26 cellular contexts compared by ENCODE assay signal in genomic region chr13:92510416-92510815, GRCh38.
A peak's percentile ranks its signal among the peaks of the same experiment; 100 is the strongest.
DNase-seq lines count a peak whose midpoint lies in the region; ATAC-seq, FAIRE-seq and TF ChIP-seq lines count a peak whose summit lies in the region.
"Had no signal": no experiment of that assay in that cellular context is flagged by ENCODE, and none has a peak within 500 bp of the region (broad histone marks: within the 10 kb centered on the region; RNA-seq: fewer than 3 reads in every experiment).

No MANE protein-coding gene starts in this region.

- no peak overlapping the region for H3K4me3 ChIP-seq in right atrium auricular region
- H3K4me3 ChIP-seq: colonic mucosa, GM12878, PC-9, SJSA1 had no signal

- no peak overlapping the region for H3K27ac Mint-ChIP-seq in CD14-positive monocyte
- H3K27ac Mint-ChIP-seq: activated CD4-positive, alpha-beta memory T cell treated with anti-CD3 and anti-CD28 coated beads for 36 hours; activated naive CD4-positive, alpha-beta T cell treated with anti-CD3 and anti-CD28 coated beads, Interleukin-2, amount 10 ng/mL, durations not matched to agents 7 days and 5 days; HFFc6; nephron progenitor cell had no signal

- H3K36me3 Mint-ChIP-seq in CD14-positive monocyte = no peaks in the 10 kb centered on the region
- H3K36me3 Mint-ChIP-seq: activated CD4-positive, alpha-beta memory T cell treated with anti-CD3 and anti-CD28 coated beads for 36 hours; activated naive CD4-positive, alpha-beta T cell treated with anti-CD3 and anti-CD28 coated beads, Interleukin-2, amount 10 ng/mL, durations not matched to agents 7 days and 5 days had no signal

- H3K27me3 Mint-ChIP-seq in CD14-positive monocyte (ENCODE audit: low read depth in 3 of 3) = no peaks in the 10 kb centered on the region
- H3K27me3 Mint-ChIP-seq: activated CD4-positive, alpha-beta memory T cell treated with anti-CD3 and anti-CD28 coated beads for 36 hours; activated naive CD4-positive, alpha-beta T cell treated with anti-CD3 and anti-CD28 coated beads, Interleukin-2, amount 10 ng/mL, durations not matched to agents 7 days and 5 days had no signal

- TF ChIP-seq CTCF in CD14-positive monocyte (IDR thresholded peaks at IDR 0.05) = no peak
- TF ChIP-seq CTCF in right atrium auricular region (IDR thresholded peaks at IDR 0.05) = no peak

- FAIRE-seq in HTR-8/SVneo (lab: Jason Lieb, UNC) = no peak
- FAIRE-seq: GM12878 had no signal

- H3K4me1 Mint-ChIP-seq in CD14-positive monocyte = no peaks in the 10 kb centered on the region
- H3K4me1 Mint-ChIP-seq: activated naive CD4-positive, alpha-beta T cell treated with anti-CD3 and anti-CD28 coated beads, Interleukin-2, amount 10 ng/mL, durations not matched to agents 7 days and 5 days had no signal

- no peak for ATAC-seq in GM21360 (IDR thresholded peaks at IDR 0.05; ENCODE audit: unreplicated experiment)
- no peak for ATAC-seq in GM21367 (IDR thresholded peaks at IDR 0.05; ENCODE audit: unreplicated experiment)
- ATAC-seq: GM12878, left cardiac atrium had no signal

- H3K4me3 Mint-ChIP-seq in CD14-positive monocyte = no peak overlapping the region
- H3K4me3 Mint-ChIP-seq: activated CD4-positive, alpha-beta memory T cell treated with anti-CD3 and anti-CD28 coated beads for 36 hours; activated naive CD4-positive, alpha-beta T cell treated with anti-CD3 and anti-CD28 coated beads, Interleukin-2, amount 10 ng/mL, durations not matched to agents 7 days and 5 days; HFFc6; nephron progenitor cell had no signal

- peaks cover 2 to 7% (median 3%) of the 10 kb centered on the region in 7 donors for H3K9me3 Mint-ChIP-seq in CD14-positive monocyte
- H3K9me3 Mint-ChIP-seq: activated naive CD4-positive, alpha-beta T cell treated with anti-CD3 and anti-CD28 coated beads, Interleukin-2, amount 10 ng/mL, durations not matched to agents 7 days and 5 days; nephron progenitor cell had no signal

- DNase-seq in A172 (ENCODE audit: low spot score) (peak; percentile 22), HTR-8/SVneo (ENCODE audit: insufficient read length, low spot score) (peak; percentile 38), astrocyte of the hippocampus (ENCODE audit: low read depth, low spot score) (peak; percentile 69), iris pigment epithelial cell (ENCODE audit: low read depth) (peak; percentile 79), CD14-positive monocyte (ENCODE audit: low spot score) (no peak), right atrium auricular region (ENCODE audit: low spot score) (no peak)
- DNase-seq: activated CD4-positive, alpha-beta memory T cell treated with anti-CD3 and anti-CD28 coated beads for 36 hours; activated naive CD4-positive, alpha-beta T cell treated with anti-CD3 and anti-CD28 coated beads, Interleukin-2, amount 10 ng/mL, durations not matched to agents 7 days and 5 days; aorta; C1 segment of cervical spinal cord; colonic mucosa; DMS 273 treated with DMSO at 0.1 percent for 48 hours; GF-D8; HFFc6; hippocampal formation; left cardiac atrium; midbrain; NCI-H1417 treated with DMSO at 0.1 percent for 48 hours; nephron progenitor cell; PC-9; substantia nigra; T-helper 2 cell had no signal

- no peaks in the 10 kb centered on the region for H3K36me3 ChIP-seq in right atrium auricular region
- H3K36me3 ChIP-seq: colonic mucosa, SJSA1 had no signal

- no peaks in the 10 kb centered on the region for H3K4me1 ChIP-seq in right atrium auricular region
- H3K4me1 ChIP-seq: colonic mucosa, SJSA1 had no signal

- intact Hi-C loops in CD14-positive monocyte (cut with micrococcal nuclease) = no loop called here

- H3K9me3 ChIP-seq in right atrium auricular region = no peaks in the 10 kb centered on the region
- H3K9me3 ChIP-seq: colonic mucosa, SJSA1 had no signal

- no peak overlapping the region for H3K27ac ChIP-seq in right atrium auricular region
- H3K27ac ChIP-seq: colonic mucosa, PC-9, SJSA1 had no signal

- H3K27me3 ChIP-seq in right atrium auricular region = no peaks in the 10 kb centered on the region
- H3K27me3 ChIP-seq: colonic mucosa, SJSA1 had no signal

Comparison
In these comparisons a context has a peak if more than half of its experiments do, and no peak if none do; other contexts are left out.
1. DNase-seq: peak in A172 (single experiment), HTR-8/SVneo (single experiment), astrocyte of the hippocampus (single experiment) and iris pigment epithelial cell (single experiment); none in CD14-positive monocyte (single experiment) and right atrium auricular region (single experiment).